ENCODE assay signal across 30 cellular contexts in the genomic region with DNA sequence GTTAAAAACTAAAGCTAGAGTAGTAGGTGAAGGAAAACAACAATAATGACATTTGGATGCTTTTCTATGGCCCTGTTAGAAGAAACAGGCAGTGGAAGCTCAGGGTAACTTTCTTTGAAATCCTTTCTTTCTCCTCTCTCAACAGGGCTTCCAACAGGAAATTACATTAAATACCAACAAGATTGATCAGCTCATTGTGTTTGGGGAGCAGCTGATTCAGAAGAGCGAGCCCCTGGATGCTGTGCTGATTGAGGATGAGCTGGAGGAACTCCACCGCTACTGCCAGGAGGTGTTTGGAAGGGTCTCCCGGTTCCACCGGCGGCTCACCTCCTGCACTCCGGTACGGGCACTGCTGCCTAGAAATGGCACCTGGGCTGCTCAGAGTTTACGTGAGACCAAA.
DNase-seq lines count a peak whose midpoint lies in the region; ATAC-seq and TF ChIP-seq lines count a peak whose summit lies in the region.
"Had no signal": no experiment of that assay in that cellular context is flagged by ENCODE, and none has a peak within 500 bp of the region (broad histone marks: within the 10 kb centered on the region; RNA-seq: fewer than 3 reads in every experiment).

No MANE protein-coding gene starts in this region.

- DNase-seq in activated naive CD8-positive, alpha-beta T cell treated with anti-CD3 and anti-CD28 coated beads for 36 hours, result no peak
- DNase-seq in activated naive CD8-positive, alpha-beta T cell treated with anti-CD3 and anti-CD28 coated beads, Interleukin-2, amount 50 U/mL, for 24 hours, result no peak
- DNase-seq in dermis blood vessel endothelial cell (peak; percentile 54), testis (peak; percentile 0), NCI-H2107 (lab: John Stamatoyannopoulos, UW) (no peak), HPDE6-E6E7 (ENCODE audit: extremely low spot score) (no peak), SHP77 treated with DMSO at 0.1 percent for 48 hours (lab: John Stamatoyannopoulos, UW) (no peak)
- DNase-seq: activated CD4-positive, alpha-beta T cell treated with anti-CD3 and anti-CD28 coated beads, Interleukin-2, amount 10 ng/mL, durations not matched to agents 24 days and 14 days; activated effector memory CD4-positive, alpha-beta T cell treated with Interleukin-2 at 50 U/mL for 16 hours; activated T-cell treated with anti-CD3 and anti-CD28 coated beads, Interleukin-2, amount 50 U/mL, for 1 hour; aorta; C1 segment of cervical spinal cord; endodermal cell; esophagus squamous epithelium; foreskin melanocyte; GDM1; mammary epithelial cell; NCI-H146; NCI-H446; NCI-H748 treated with DMSO at 0.1 percent for 48 hours; stimulated activated CD4-positive, alpha-beta T cell treated with anti-CD3 and anti-CD28 coated beads, Interleukin-15, amount 100 ng/mL, for 24 hours; stimulated activated CD4-positive, alpha-beta T cell treated with anti-CD3 and anti-CD28 coated beads, Interleukin-4, amount 100 ng/mL, for 4 hours; T1000 had no signal

- ATAC-seq in activated naive CD8-positive, alpha-beta T cell treated with anti-CD3 and anti-CD28 coated beads, Interleukin-2, amount 50 U/mL, for 24 hours, result no peak

- H3K4me3 ChIP-seq in parathyroid adenoma (ENCODE audit: low read depth, low read length) (no peak overlapping the region), testis (no peak overlapping the region)
- H3K4me3 ChIP-seq: esophagus squamous epithelium, HAP-1, prostate gland, SJSA1 had no signal

- no peak overlapping the region for H2AFZ ChIP-seq in parathyroid adenoma

- H3K36me3 ChIP-seq in parathyroid adenoma (ENCODE audit: control insufficient read depth, insufficient read depth, low read length), result no peaks in the 10 kb centered on the region
- H3K36me3 ChIP-seq in testis (ENCODE audit: low read depth, missing control alignments), result no peaks in the 10 kb centered on the region
- H3K36me3 ChIP-seq: prostate gland had no signal

- peak overlapping the region; percentile 73 for H3K27ac ChIP-seq in parathyroid adenoma
- H3K27ac ChIP-seq in testis, result no peak overlapping the region
- H3K27ac ChIP-seq: 22Rv1, SJSA1 had no signal

- peak overlapping the region; percentile 16 for H3K27ac Mint-ChIP-seq in activated naive CD8-positive, alpha-beta T cell treated with anti-CD3 and anti-CD28 coated beads for 36 hours
- no peak overlapping the region for H3K27ac Mint-ChIP-seq in activated naive CD8-positive, alpha-beta T cell treated with anti-CD3 and anti-CD28 coated beads, Interleukin-2, amount 50 U/mL, for 24 hours
- H3K27ac Mint-ChIP-seq: activated CD4-positive, alpha-beta T cell treated with anti-CD3 and anti-CD28 coated beads, Interleukin-2, amount 10 ng/mL, durations not matched to agents 24 days and 14 days; activated naive CD8-positive, alpha-beta T cell; dendritic cell treated with granulocyte-macrophage colony-stimulating factor and Interleukin-4, amounts not matched to agents 40 ng/mL and 50 ng/mL, for 4 days; endodermal cell had no signal

- no peaks in the 10 kb centered on the region for H3K9me3 Mint-ChIP-seq in activated naive CD8-positive, alpha-beta T cell treated with anti-CD3 and anti-CD28 coated beads for 36 hours
- no peaks in the 10 kb centered on the region for H3K9me3 Mint-ChIP-seq in activated naive CD8-positive, alpha-beta T cell treated with anti-CD3 and anti-CD28 coated beads, Interleukin-2, amount 50 U/mL, for 24 hours
- H3K9me3 Mint-ChIP-seq: activated CD4-positive, alpha-beta T cell treated with anti-CD3 and anti-CD28 coated beads, Interleukin-2, amount 10 ng/mL, durations not matched to agents 24 days and 14 days; dendritic cell treated with granulocyte-macrophage colony-stimulating factor and Interleukin-4, amounts not matched to agents 40 ng/mL and 50 ng/mL, for 4 days; endodermal cell had no signal

- peaks cover 22% of the 10 kb centered on the region for H3K4me1 ChIP-seq in parathyroid adenoma
- peaks cover 24% of the 10 kb centered on the region for H3K4me1 ChIP-seq in testis
- H3K4me1 ChIP-seq: HAP-1, prostate gland, SJSA1 had no signal

- H3K4me3 Mint-ChIP-seq in activated naive CD8-positive, alpha-beta T cell treated with anti-CD3 and anti-CD28 coated beads for 36 hours, result no peak overlapping the region
- no peak overlapping the region for H3K4me3 Mint-ChIP-seq in activated naive CD8-positive, alpha-beta T cell treated with anti-CD3 and anti-CD28 coated beads, Interleukin-2, amount 50 U/mL, for 24 hours
- H3K4me3 Mint-ChIP-seq: activated CD4-positive, alpha-beta T cell treated with anti-CD3 and anti-CD28 coated beads, Interleukin-2, amount 10 ng/mL, durations not matched to agents 24 days and 14 days; activated naive CD8-positive, alpha-beta T cell; dendritic cell treated with granulocyte-macrophage colony-stimulating factor and Interleukin-4, amounts not matched to agents 40 ng/mL and 50 ng/mL, for 4 days; endodermal cell had no signal

- 93 to 95% methylated on average over 8 of the region's 8 CpGs for WGBS in testis, 2 donors

- no peaks in the 10 kb centered on the region for H3K79me2 ChIP-seq in parathyroid adenoma

- TF ChIP-seq CTCF in parathyroid adenoma (IDR thresholded peaks at IDR 0.05) (no peak), testis (IDR thresholded peaks at IDR 0.05) (no peak)

- H3K4me1 Mint-ChIP-seq in activated naive CD8-positive, alpha-beta T cell treated with anti-CD3 and anti-CD28 coated beads for 36 hours, result no peaks in the 10 kb centered on the region
- peaks cover 2% of the 10 kb centered on the region for H3K4me1 Mint-ChIP-seq in activated naive CD8-positive, alpha-beta T cell treated with anti-CD3 and anti-CD28 coated beads, Interleukin-2, amount 50 U/mL, for 24 hours
- H3K4me1 Mint-ChIP-seq: activated CD4-positive, alpha-beta T cell treated with anti-CD3 and anti-CD28 coated beads, Interleukin-2, amount 10 ng/mL, durations not matched to agents 24 days and 14 days had no signal

- peaks cover 18% of the 10 kb centered on the region for H3K36me3 Mint-ChIP-seq in activated naive CD8-positive, alpha-beta T cell treated with anti-CD3 and anti-CD28 coated beads for 36 hours
- H3K36me3 Mint-ChIP-seq in activated naive CD8-positive, alpha-beta T cell treated with anti-CD3 and anti-CD28 coated beads, Interleukin-2, amount 50 U/mL, for 24 hours (ENCODE audit: low read depth), result peaks cover 27% of the 10 kb centered on the region

- intact Hi-C loops in testis (cut with DNase I; ENCODE audit: low total_unique reads), result no loop called here

- peak overlapping the region; percentile 76 for H3K4me2 ChIP-seq in parathyroid adenoma (ENCODE audit: low read length)

- H3K9me3 ChIP-seq in parathyroid adenoma (ENCODE audit: control insufficient read depth, low read length) (no peaks in the 10 kb centered on the region), testis (no peaks in the 10 kb centered on the region)
- H3K9me3 ChIP-seq: esophagus squamous epithelium, HAP-1, prostate gland, SJSA1 had no signal

- no peaks in the 10 kb centered on the region for H3K27me3 ChIP-seq in parathyroid adenoma (ENCODE audit: control insufficient read depth, insufficient read depth, low read length)
- no peaks in the 10 kb centered on the region for H3K27me3 ChIP-seq in testis
- H3K27me3 ChIP-seq: esophagus squamous epithelium, SJSA1 had no signal

- no peak for TF ChIP-seq POLR2A in testis (IDR thresholded peaks at IDR 0.05)

- H3K9ac ChIP-seq in parathyroid adenoma, result no peak overlapping the region

- H3K27me3 Mint-ChIP-seq in activated naive CD8-positive, alpha-beta T cell treated with anti-CD3 and anti-CD28 coated beads for 36 hours, result no peaks in the 10 kb centered on the region
- H3K27me3 Mint-ChIP-seq in activated naive CD8-positive, alpha-beta T cell treated with anti-CD3 and anti-CD28 coated beads, Interleukin-2, amount 50 U/mL, for 24 hours, result no peaks in the 10 kb centered on the region
- H3K27me3 Mint-ChIP-seq: activated CD4-positive, alpha-beta T cell treated with anti-CD3 and anti-CD28 coated beads, Interleukin-2, amount 10 ng/mL, durations not matched to agents 24 days and 14 days; activated naive CD8-positive, alpha-beta T cell; dendritic cell treated with granulocyte-macrophage colony-stimulating factor and Interleukin-4, amounts not matched to agents 40 ng/mL and 50 ng/mL, for 4 days had no signal

Comparison
In these comparisons a context has a peak if more than half of its experiments do, and no peak if none do; other contexts are left out.
1. DNase-seq: peak in dermis blood vessel endothelial cell (single experiment) and testis (single experiment); none in activated naive CD8-positive, alpha-beta T cell treated with anti-CD3 and anti-CD28 coated beads for 36 hours (single experiment), activated naive CD8-positive, alpha-beta T cell treated with anti-CD3 and anti-CD28 coated beads, Interleukin-2, amount 50 U/mL, for 24 hours (single experiment), NCI-H2107 (single experiment), HPDE6-E6E7 (single experiment) and SHP77 treated with DMSO at 0.1 percent for 48 hours (single experiment).